ENCODE assay signal across 12 cellular contexts in genomic region chr3:123773681-123774431, GRCh38.
DNase-seq lines count a peak whose midpoint lies in the region; ATAC-seq and TF ChIP-seq lines count a peak whose summit lies in the region.
"Had no signal": no experiment of that assay in that cellular context is flagged by ENCODE, and none has a peak within 500 bp of the region (broad histone marks: within the 10 kb centered on the region; RNA-seq: fewer than 3 reads in every experiment).

No MANE protein-coding gene starts in this region.

- no peaks in the 10 kb centered on the region for H3K36me3 ChIP-seq in HEK293 (ENCODE audit: control insufficient read depth in 2 of 2, insufficient read depth in 1 of 2, low read length in 2 of 2)

- H3K27ac ChIP-seq in HEK293 (ENCODE audit: extremely low read depth, low read depth, low read length) (no peak overlapping the region), temporal lobe (ENCODE audit: low read depth, low read length) (peak overlapping the region; percentile 47)
- H3K27ac ChIP-seq: VCaP had no signal

- peak; percentile 44 for DNase-seq in astrocyte of the hippocampus (ENCODE audit: low read depth, low spot score)
- peak; percentile 44 to 87 for DNase-seq in lower leg skin (ENCODE audit: low spot score in 2 of 2)
- no peak for DNase-seq in NCI-H187 (lab: John Stamatoyannopoulos, UW)
- no peak for DNase-seq in immature natural killer cell
- DNase-seq in T-cell = no peak
- DNase-seq in activated CD8-positive, alpha-beta T cell treated with anti-CD3 and anti-CD28 coated beads for 36 hours = no peak
- DNase-seq: activated effector memory CD4-positive, alpha-beta T cell treated with anti-CD3 and anti-CD28 coated beads, Interleukin-2, amount 50 U/mL, for 16 hours; GDM1; stimulated activated CD4-positive, alpha-beta T cell treated with anti-CD3 and anti-CD28 coated beads, Interleukin-2, amount 100 ng/mL, for 24 hours had no signal

- H3K36me3 Mint-ChIP-seq in immature natural killer cell = no peaks in the 10 kb centered on the region
- no peaks in the 10 kb centered on the region for H3K36me3 Mint-ChIP-seq in T-cell
- no peaks in the 10 kb centered on the region for H3K36me3 Mint-ChIP-seq in activated CD8-positive, alpha-beta T cell treated with anti-CD3 and anti-CD28 coated beads for 36 hours (ENCODE audit: low read depth)

- H3K4me3 ChIP-seq in HEK293 (ENCODE audit: low read depth, low read length) (no peak overlapping the region), lower leg skin (ENCODE audit: low read depth, poor library complexity, severe bottlenecking) (no peak overlapping the region)

- H3K4me1 ChIP-seq in HEK293 (ENCODE audit: control insufficient read depth, insufficient read depth, low read length) = peaks cover 3% of the 10 kb centered on the region

- no peak overlapping the region for H3K27ac Mint-ChIP-seq in immature natural killer cell
- no peak overlapping the region for H3K27ac Mint-ChIP-seq in T-cell
- H3K27ac Mint-ChIP-seq in activated CD8-positive, alpha-beta T cell treated with anti-CD3 and anti-CD28 coated beads for 36 hours = no peak overlapping the region

- H3K9me3 ChIP-seq in HEK293 (ENCODE audit: control insufficient read depth, insufficient read depth, low read depth, low read length) = no peaks in the 10 kb centered on the region

- H3K4me1 Mint-ChIP-seq in immature natural killer cell = no peaks in the 10 kb centered on the region
- no peaks in the 10 kb centered on the region for H3K4me1 Mint-ChIP-seq in T-cell
- no peaks in the 10 kb centered on the region for H3K4me1 Mint-ChIP-seq in activated CD8-positive, alpha-beta T cell treated with anti-CD3 and anti-CD28 coated beads for 36 hours (ENCODE audit: low read depth)

- ATAC-seq in T-cell (replicated peaks in 1 of 4) = no peak
- ATAC-seq in activated CD8-positive, alpha-beta T cell treated with anti-CD3 and anti-CD28 coated beads for 36 hours = no peak

- no peak for TF ChIP-seq POLR2A in lower leg skin (IDR thresholded peaks at IDR 0.05)

- H3K9me3 Mint-ChIP-seq in immature natural killer cell = no peaks in the 10 kb centered on the region
- H3K9me3 Mint-ChIP-seq in T-cell = no peaks in the 10 kb centered on the region
- no peaks in the 10 kb centered on the region for H3K9me3 Mint-ChIP-seq in activated CD8-positive, alpha-beta T cell treated with anti-CD3 and anti-CD28 coated beads for 36 hours

- no peak for TF ChIP-seq CTCF in HEK293 (tag by site-specific recombination; IDR thresholded peaks at IDR 0.05)
- no peak for TF ChIP-seq CTCF in lower leg skin (IDR thresholded peaks at IDR 0.05)
- no peak for TF ChIP-seq CTCF in activated CD8-positive, alpha-beta T cell treated with anti-CD3 and anti-CD28 coated beads for 36 hours (IDR thresholded peaks at IDR 0.05)

- intact Hi-C loops in lower leg skin (cut with DNase I; ENCODE audit: low total_unique reads) = no loop called here
- intact Hi-C loops in activated CD8-positive, alpha-beta T cell treated with anti-CD3 and anti-CD28 coated beads for 36 hours (cut with micrococcal nuclease) = no loop called here

- POLR2A ChIA-PET in HEK293 (lab: Yijun Ruan, JAX) = no interaction called here
- POLR2A ChIA-PET in T-cell (lab: Charles Lee) = no interaction called here
- POLR2A ChIA-PET in activated CD8-positive, alpha-beta T cell treated with anti-CD3 and anti-CD28 coated beads for 36 hours (lab: Charles Lee) = no interaction called here

- no peak overlapping the region for H3K4me3 Mint-ChIP-seq in immature natural killer cell
- H3K4me3 Mint-ChIP-seq in T-cell = no peak overlapping the region
- no peak overlapping the region for H3K4me3 Mint-ChIP-seq in activated CD8-positive, alpha-beta T cell treated with anti-CD3 and anti-CD28 coated beads for 36 hours

- WGBS in lower leg skin, 2 donors = 33 to 39% methylated on average over 7 of the region's 7 CpGs

- H3K27me3 Mint-ChIP-seq in immature natural killer cell (ENCODE audit: low read depth in 3 of 3) (peaks cover 0 to 9% (median 3%) of the 10 kb centered on the region in 3 donors), T-cell (peaks cover 0 to 2% of the 10 kb centered on the region in 2 donors)
- H3K27me3 Mint-ChIP-seq in activated CD8-positive, alpha-beta T cell treated with anti-CD3 and anti-CD28 coated beads for 36 hours = no peaks in the 10 kb centered on the region

- CTCF ChIA-PET in HEK293 (lab: Yijun Ruan, JAX) = interaction anchor here (0.6 to 1.9 kb wide), 2 partner anchors 51 to 132 kb away, joined by 3 to 6 read pairs; no protein-coding TSS in a partner anchor
- CTCF ChIA-PET in T-cell (lab: Charles Lee) = no interaction called here
- CTCF ChIA-PET in activated CD8-positive, alpha-beta T cell treated with anti-CD3 and anti-CD28 coated beads for 36 hours (lab: Charles Lee) = no interaction called here

TF ChIP-seq in HEK293, 187 proteins besides CTCF, POLR2A, EP300 and RAD21:
- TF ChIP-seq ZEB2 (tag by site-specific recombination; IDR thresholded peaks at IDR 0.05) (no peak), YY2 (tag by site-specific recombination; IDR thresholded peaks at IDR 0.05) (no peak), ZNF48 (tag by site-specific recombination; IDR thresholded peaks at IDR 0.05) (no peak), ZIC2 (tag by site-specific recombination; IDR thresholded peaks at IDR 0.05) (0 out of 2 replicates have a peak, but pooled peaks have one; percentile 15), REPIN1 (tag by site-specific recombination; IDR thresholded peaks at IDR 0.05; ENCODE audit: low read depth) (no peak), MZF1 (tag by site-specific recombination; IDR thresholded peaks at IDR 0.05; ENCODE audit: borderline replicate concordance) (no peak), ZNF311 (tag by site-specific recombination; IDR thresholded peaks at IDR 0.05; ENCODE audit: borderline replicate concordance) (no peak)
TF ChIP-seq in HEK293: peak in this region for 1.

Comparison
In these comparisons a context has a peak if more than half of its experiments do, and no peak if none do; other contexts are left out.
1. DNase-seq: peak in astrocyte of the hippocampus (single experiment) and lower leg skin (2 of 2); none in NCI-H187 (0 of 2), immature natural killer cell (0 of 3), T-cell (0 of 34) and activated CD8-positive, alpha-beta T cell treated with anti-CD3 and anti-CD28 coated beads for 36 hours (single experiment).